Comparison of ENCODE assay signal across 8 cellular contexts in genomic region chr17:50210249-50211225, GRCh38. TPM values are rescaled to one million over a fixed set of nuclear protein-coding genes. Genes with fewer than 3 reads are reported as not detected.
DNase-seq lines count a peak whose midpoint lies in the region; ATAC-seq and TF ChIP-seq lines count a peak whose summit lies in the region.

No MANE protein-coding gene starts in this region.

- no peaks in the 10 kb centered on the region for H3K9me3 Mint-ChIP-seq in stimulated activated naive B cell treated with anti-CD40 and anti-IgM and Interleukin-4, amounts not matched to agents 10 μg/mL and 1 μg/mL and 100 μg/mL, for 72 hours

- peaks cover 19 to 21% of the 10 kb centered on the region in 2 donors for H3K4me1 Mint-ChIP-seq in stimulated activated naive B cell treated with anti-CD40 and anti-IgM and Interleukin-4, amounts not matched to agents 10 μg/mL and 1 μg/mL and 100 μg/mL, for 72 hours

- ATAC-seq in stimulated activated naive B cell treated with anti-CD40 and anti-IgM and Interleukin-4, amounts not matched to agents 10 μg/mL and 1 μg/mL and 100 μg/mL, for 72 hours (replicated peaks): no peak

- no peaks in the 10 kb centered on the region for H3K9me3 ChIP-seq in stomach

- WGBS in stomach, 5 donors: 37 to 53% (median 45%) methylated on average over 22 to 26 of the region's 26 CpGs

- TF ChIP-seq CTCF in astrocyte of the spinal cord (IDR thresholded peaks at IDR 0.05; ENCODE audit: low read depth, low read length) (no peak), stomach (IDR thresholded peaks at IDR 0.05) (no peak)

- peak; percentile 99 for DNase-seq in HCEC 1CT
- DNase-seq in astrocyte of the spinal cord (ENCODE audit: low read depth, low spot score): peak; percentile 99
- peak; percentile 100 for DNase-seq in islet precursor cell
- DNase-seq in stomach: no peak
- no peak for DNase-seq in NCI-H2029 (lab: John Stamatoyannopoulos, UW)
- no peak for DNase-seq in stimulated activated naive B cell treated with anti-CD40 and anti-IgM and Interleukin-4, amounts not matched to agents 10 μg/mL and 1 μg/mL and 100 μg/mL, for 72 hours
- no peak for DNase-seq in DMS153 (lab: John Stamatoyannopoulos, UW)
- no peak for DNase-seq in stimulated activated naive CD4-positive, alpha-beta T cell treated with Interleukin-2 at 50 U/mL for 16 hours (lab: John Stamatoyannopoulos, UW)

- peaks cover 14 to 77% (median 44%) of the 10 kb centered on the region in 4 donors for H3K4me1 ChIP-seq in stomach

- in situ Hi-C loops in astrocyte of the spinal cord (cut with HindIII; ENCODE audit: low sequenced_read_pairs): no loop called here

- peak overlapping the region; percentile 80 to 93 (median 89) for H3K27ac ChIP-seq in stomach

- no peak for TF ChIP-seq POLR2A in stomach (IDR thresholded peaks at IDR 0.05)

- no peaks in the 10 kb centered on the region for H3K36me3 ChIP-seq in stomach

- no peak for TF ChIP-seq EP300 in stomach (IDR thresholded peaks at IDR 0.05)

- H3K4me3 ChIP-seq in astrocyte of the spinal cord (ENCODE audit: low read depth, low read length) (peak overlapping the region; percentile 18), stomach (no peak overlapping the region)

- intact Hi-C loops in stomach (cut with DNase I; ENCODE audit: low total_unique reads): no loop called here

- peaks cover 0 to 36% (median 8%) of the 10 kb centered on the region in 3 donors for H3K27me3 ChIP-seq in stomach

- H3K27me3 Mint-ChIP-seq in stimulated activated naive B cell treated with anti-CD40 and anti-IgM and Interleukin-4, amounts not matched to agents 10 μg/mL and 1 μg/mL and 100 μg/mL, for 72 hours: peaks cover 60 to 67% of the 10 kb centered on the region in 2 donors

- no peak overlapping the region for H3K4me3 Mint-ChIP-seq in stimulated activated naive B cell treated with anti-CD40 and anti-IgM and Interleukin-4, amounts not matched to agents 10 μg/mL and 1 μg/mL and 100 μg/mL, for 72 hours

- H3K27ac Mint-ChIP-seq in stimulated activated naive B cell treated with anti-CD40 and anti-IgM and Interleukin-4, amounts not matched to agents 10 μg/mL and 1 μg/mL and 100 μg/mL, for 72 hours: no peak overlapping the region

- no peaks in the 10 kb centered on the region for H3K36me3 Mint-ChIP-seq in stimulated activated naive B cell treated with anti-CD40 and anti-IgM and Interleukin-4, amounts not matched to agents 10 μg/mL and 1 μg/mL and 100 μg/mL, for 72 hours

RNA-seq across cellular contexts. Expression of gene COL1A1, which starts 9.1 kb away (rescaled TPM):
- 1,000 to 10,000 TPM in 1 of 5 donors, 100 to 1,000 TPM in 3, 10 to 100 TPM in 1; 87.0 to 1,931 (median 219) TPM for total RNA-seq in stomach
- polyA plus RNA-seq in stomach: 10 to 100 TPM; 17.9 to 60.0 (median 24.9) TPM

RNA-seq across cellular contexts. Expression of gene SGCA, which starts 44.7 kb away (rescaled TPM):
- 10 to 100 TPM in 3 of 5 donors, 1 to 10 TPM in 2; 5.4 to 89.3 (median 21.4) TPM for total RNA-seq in stomach
- 10 to 100 TPM in 1 of 3 donors, 1 to 10 TPM in 2; 6.0 to 24.3 (median 8.7) TPM for polyA plus RNA-seq in stomach

Comparison
In these comparisons a context has a peak if more than half of its experiments do, and no peak if none do; other contexts are left out.
1. DNase-seq: peak in HCEC 1CT (single experiment), astrocyte of the spinal cord (single experiment) and islet precursor cell (single experiment); none in stomach (single experiment), NCI-H2029 (single experiment), stimulated activated naive B cell treated with anti-CD40 and anti-IgM and Interleukin-4, amounts not matched to agents 10 μg/mL and 1 μg/mL and 100 μg/mL, for 72 hours (single experiment), DMS153 (single experiment) and stimulated activated naive CD4-positive, alpha-beta T cell treated with Interleukin-2 at 50 U/mL for 16 hours (single experiment).